ENCODE assay signal across 8 cellular contexts in genomic region chr17:64988580-64989395, GRCh38.
DNase-seq lines count a peak whose midpoint lies in the region; ATAC-seq, FAIRE-seq and TF ChIP-seq lines count a peak whose summit lies in the region.
"Not testable (repeated sequence)": the region's sequence is repeated elsewhere in the genome, so short reads cannot be mapped to it uniquely, and the experiment has no call there.

No MANE protein-coding gene starts in this region.

- dilution Hi-C loops in mammary epithelial cell (cut with HindIII; ENCODE audit: low sequenced_read_pairs) = not testable (repeated sequence)

- H3K27ac ChIP-seq in A549 = peak overlapping the region; percentile 49 to 74
- peak overlapping the region; percentile 96 for H3K27ac ChIP-seq in VCaP
- not testable (repeated sequence) for H3K27ac ChIP-seq in mammary epithelial cell (ENCODE audit: insufficient read depth, low read depth, low read length)

- WGBS in A549 (ENCODE audit: missing lambda C conversion rate) = 62% methylated on average over 9 of the region's 13 CpGs
- WGBS in mammary epithelial cell (ENCODE audit: low coverage, missing lambda C conversion rate) = 70% methylated on average over 13 of the region's 13 CpGs

- CTCF ChIA-PET in A549 (lab: Yijun Ruan, JAX) = interaction anchor here (0.8 to 1.0 kb wide), 2 partner anchors 15 to 32 kb away, joined by 3 read pairs; no protein-coding TSS in a partner anchor
- CTCF ChIA-PET in mammary epithelial cell (lab: Charles Lee; ENCODE audit: low non-redundant PET) = interaction anchor here (0.7 kb wide), 1 partner anchor 25 kb away, joined by 6 read pairs; no protein-coding TSS in a partner anchor

- peak in 1 of 2 experiments; percentile 23; a peak in 3 of 6 replicates for ATAC-seq in A549
- ATAC-seq in left colon = not testable (repeated sequence)

- not testable (repeated sequence) for H3K36me3 ChIP-seq in mammary epithelial cell (ENCODE audit: insufficient read depth, low read length)

- POLR2A ChIA-PET in A549 (lab: Yijun Ruan, JAX) = interaction anchor here (2.9 kb wide), 1 partner anchor 13 kb away, joined by 22 read pairs; no protein-coding TSS in a partner anchor

- not testable (repeated sequence) for TF ChIP-seq EP300 in A549 (IDR thresholded peaks at IDR 0.05)

- H3K9me3 ChIP-seq in A549; mammary epithelial cell (replicated peaks; ENCODE audit: insufficient read depth, low read length): not testable (repeated sequence)

- not testable (repeated sequence) for FAIRE-seq in A549 (lab: Jason Lieb, UNC)

- peaks cover 68% of the 10 kb centered on the region for H3K4me1 ChIP-seq in A549
- H3K4me1 ChIP-seq in mammary epithelial cell (ENCODE audit: insufficient read depth, low read length) = peaks cover 31% of the 10 kb centered on the region

- H3K27me3 ChIP-seq in mammary epithelial cell (ENCODE audit: insufficient read depth, low read length) = not testable (repeated sequence)

- not testable (repeated sequence) for TF ChIP-seq RAD21 in A549 (conservative IDR thresholded peaks at IDR 0.05 in 1 of 2, IDR thresholded peaks at IDR 0.05 in 1 of 2)

- not testable (repeated sequence) for H3K9ac ChIP-seq in mammary epithelial cell (ENCODE audit: insufficient read depth, low read length)

- TF ChIP-seq POLR2A in A549 (IDR thresholded peaks at IDR 0.05; ENCODE audit: low read length) = not testable (repeated sequence)

- intact Hi-C loops in mammary epithelial cell (cut with micrococcal nuclease); left colon (cut with DNase I, micrococcal nuclease): not testable (repeated sequence)

- H3K4me2 ChIP-seq in A549 = peak overlapping the region; percentile 29
- H3K4me2 ChIP-seq in mammary epithelial cell (ENCODE audit: insufficient read depth, low read depth, low read length) = not testable (repeated sequence)

- TF ChIP-seq CTCF in A549 (IDR thresholded peaks at IDR 0.05); GM12865 (IDR thresholded peaks at IDR 0.05; ENCODE audit: insufficient read depth, low read depth, low read length, missing control alignments); VCaP (conservative IDR thresholded peaks at IDR 0.05); mammary epithelial cell (conservative IDR thresholded peaks at IDR 0.05 in 1 of 2, IDR thresholded peaks at IDR 0.05 in 1 of 2; ENCODE audit: extremely low read depth in 1 of 2, insufficient read depth in 1 of 2, low read depth in 1 of 2, low read length in 2 of 2); fibroblast of pulmonary artery (IDR thresholded peaks at IDR 0.05; ENCODE audit: low read length, missing control alignments): not testable (repeated sequence)

- in situ Hi-C loops in mammary epithelial cell (cut with MboI; ENCODE audit: low sequenced_read_pairs in 2 of 2) = loop anchor here in 1 of 2 donors (25.0 kb wide), 1 partner anchor 124 kb away; no protein-coding TSS in a partner anchor

- DNase-seq in A549 (ENCODE audit: low read depth in 1 of 2, low spot score in 1 of 2) (peak in 1 of 2 experiments; percentile 52), GM12865 (ENCODE audit: low read depth) (peak; percentile 61), NCI-H2196 (lab: John Stamatoyannopoulos, UW; ENCODE audit: unreplicated experiment) (peak; percentile 20), mammary epithelial cell (peak; percentile 89), fibroblast of pulmonary artery (ENCODE audit: low read depth) (peak; percentile 45), left colon (peak; percentile 31 to 58), retina (peak; percentile 8)

- not testable (repeated sequence) for H4K20me1 ChIP-seq in mammary epithelial cell (ENCODE audit: insufficient read depth, low read length)

- not testable (repeated sequence) for H3K79me2 ChIP-seq in mammary epithelial cell (ENCODE audit: insufficient read depth, low read length)

- H2AFZ ChIP-seq in mammary epithelial cell (ENCODE audit: low read depth, low read length) = not testable (repeated sequence)

- H3K4me3 ChIP-seq in A549; GM12865 (ENCODE audit: low read depth, low read length); mammary epithelial cell (replicated peaks in 1 of 3; ENCODE audit: insufficient read depth in 1 of 3, low read depth in 2 of 3, low read length in 3 of 3); fibroblast of pulmonary artery (replicated peaks; ENCODE audit: low read depth, low read length): not testable (repeated sequence)

- not testable (repeated sequence) for BruUV-seq in mammary epithelial cell (replicated peaks; lab: Mats Ljungman, UMichigan)

TF ChIP-seq in A549, 52 proteins besides CTCF, POLR2A, EP300 and RAD21:
- 0 out of 2 replicates have a peak, but pooled peaks have one; percentile 10 for TF ChIP-seq FOSL2 (IDR thresholded peaks at IDR 0.05)
- TF ChIP-seq FOSL2 (CRISPR knock-in tag; IDR thresholded peaks at IDR 0.05) = not testable (repeated sequence)
